Comparison of ENCODE assay signal across 1 cellular context in genomic region chr10:75408911-75409885, GRCh38.
TF ChIP-seq lines count a peak whose summit lies in the region.

No MANE protein-coding gene starts in this region.

TF ChIP-seq in A549, 52 proteins besides CTCF, POLR2A, EP300 and RAD21 (continued from another document):
- TF ChIP-seq BCL3 (IDR thresholded peaks at IDR 0.05) (0 out of 3 replicates have a peak, but pooled peaks have one; percentile 5), ESRRA (IDR thresholded peaks at IDR 0.05; ENCODE audit: borderline replicate concordance, low read length) (no peak), E2F6 (IDR thresholded peaks at IDR 0.05; ENCODE audit: borderline replicate concordance, low read depth) (peak; percentile 12; the same call in 1 of the 2 replicates), MAX (IDR thresholded peaks at IDR 0.05) (no peak; the same call in 1 of the 2 replicates), USF2 (IDR thresholded peaks at IDR 0.05) (no peak), MYC (IDR thresholded peaks at IDR 0.05; ENCODE audit: borderline replicate concordance, low read length) (no peak), KDM5A (IDR thresholded peaks at IDR 0.05) (no peak), PBX3 (IDR thresholded peaks at IDR 0.05) (no peak), HEYL (CRISPR knock-in tag; IDR thresholded peaks at IDR 0.05) (no peak), ATOH8 (CRISPR knock-in tag; IDR thresholded peaks at IDR 0.05; ENCODE audit: low read depth) (no peak), NR3C1 (IDR thresholded peaks at IDR 0.05) (no peak), REST (IDR thresholded peaks at IDR 0.05) (peak; percentile 73), CHD2 (IDR thresholded peaks at IDR 0.05; ENCODE audit: low read length, partially characterized antibody) (peak; percentile 74), KDM1A (IDR thresholded peaks at IDR 0.05; ENCODE audit: low read depth) (no peak), EHMT2 (IDR thresholded peaks at IDR 0.05; ENCODE audit: low read depth) (no peak), NFE2L2 (conservative IDR thresholded peaks at IDR 0.05; ENCODE audit: low read length) (no peak), FOSB (CRISPR knock-in tag; IDR thresholded peaks at IDR 0.05) (no peak), HOXB13 (CRISPR knock-in tag; IDR thresholded peaks at IDR 0.05; ENCODE audit: low read depth) (no peak), ZC3H11A (IDR thresholded peaks at IDR 0.05) (no peak), FOSL2 (IDR thresholded peaks at IDR 0.05) (no peak), FOSL2 (CRISPR knock-in tag; IDR thresholded peaks at IDR 0.05) (no peak)
